Comparison of ENCODE assay signal across 8 cellular contexts in the genomic region with DNA sequence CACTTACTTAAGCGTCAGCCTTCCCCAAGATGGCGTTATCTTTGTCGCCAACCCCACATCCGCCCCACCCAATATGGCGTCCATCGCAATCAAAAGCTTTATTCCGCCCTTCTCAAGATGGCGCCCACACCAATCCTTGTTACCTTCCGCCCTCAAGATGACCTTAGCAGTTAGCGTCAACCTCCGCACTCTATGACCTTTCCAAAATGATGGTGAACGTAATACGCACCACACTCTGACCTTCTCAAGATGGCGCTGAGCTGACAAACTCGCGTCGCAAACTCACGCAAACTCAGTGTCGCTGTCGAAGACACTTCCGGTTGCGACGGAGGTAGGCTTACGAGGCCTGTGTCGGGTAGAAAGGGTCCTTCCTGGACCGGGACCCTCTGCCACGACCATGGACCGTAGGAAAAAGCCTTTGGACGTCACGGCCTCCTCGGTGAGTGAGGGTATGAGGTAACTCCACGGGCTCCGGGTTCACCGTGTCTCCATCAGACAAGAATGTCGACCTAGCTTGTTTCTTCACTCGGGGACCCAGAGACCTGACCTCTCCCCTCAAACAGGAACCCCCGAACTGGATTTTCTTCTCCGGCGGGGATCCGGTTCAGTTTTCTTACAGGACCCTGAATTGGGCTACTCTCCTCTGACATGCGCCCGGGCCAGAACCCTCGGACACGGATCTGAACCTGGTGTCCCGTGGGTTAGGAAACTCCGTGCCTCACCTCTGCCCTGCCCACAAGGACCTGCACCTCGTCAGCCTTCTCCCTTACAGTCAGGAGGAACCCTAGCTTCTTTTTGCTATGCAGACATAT. TPM values are rescaled to one million over a fixed set of nuclear protein-coding genes. Genes with fewer than 3 reads are reported as not detected.
DNase-seq lines count a peak whose midpoint lies in the region; ATAC-seq, FAIRE-seq and TF ChIP-seq lines count a peak whose summit lies in the region.

Gene CCDC174 (plus strand): TSS at position 323 of the 812 bp plus-strand sequence. CDS start 75 bp downstream, at position 398.

- H3K4me1 Mint-ChIP-seq in T-cell (peaks cover 56 to 66% (median 60%) of the 10 kb centered on the region in 3 donors), type B pancreatic cell (ENCODE audit: unreplicated experiment) (peaks cover 13% of the 10 kb centered on the region)

- DNase-seq in GM12891 (ENCODE audit: insufficient read length, low spot score) (peak; percentile 71), NCI-H1436 treated with DMSO at 0.1 percent for 48 hours (lab: John Stamatoyannopoulos, UW) (peak; percentile 83), T-cell (peak; percentile 87 to 99 (median 94)), heart left ventricle (peak; percentile 92 to 97 (median 96)), pons (ENCODE audit: low spot score) (peak; percentile 100), type B pancreatic cell (ENCODE audit: extremely low spot score, unreplicated experiment) (peak; percentile 87)

- intact Hi-C loops in heart left ventricle (cut with DNase I): loop anchor here in 6 of 10 donors (1.0 to 10.0 kb wide), 4 partner anchors 144 to 474 kb away; partner anchors contain the start of genes RBSN (in 4 of the 6), LSM3 (in 3 of the 6) and XPC (in 3 of the 6)

- 0% methylated on average over 47 of the region's 47 CpGs for WGBS in adipose tissue, 3 donors
- WGBS in heart left ventricle, 4 donors: 0 to 1% (median 1%) methylated on average over 46 to 47 of the region's 47 CpGs

- no peaks in the 10 kb centered on the region for H3K27me3 ChIP-seq in heart left ventricle

- H3K4me3 ChIP-seq in heart left ventricle: peak within 1 kb of the TSS; percentile 59 to 93 (median 81)

- peaks cover 0 to 31% (median 26%) of the 10 kb centered on the region in 9 donors for H3K36me3 ChIP-seq in heart left ventricle

- ATAC-seq in HG02840 (IDR thresholded peaks at IDR 0.05; ENCODE audit: low FRiP score, unreplicated experiment): peak; percentile 99
- ATAC-seq in T-cell (replicated peaks in 1 of 4): peak; percentile 96 to 99 (median 98)
- peak; percentile 98 to 99 (median 98) for ATAC-seq in heart left ventricle

- CTCF ChIA-PET in T-cell (lab: Charles Lee): interaction anchor here in 1 of 2 donors (0.5 to 1.5 kb wide), 7 partner anchors 16 to 1241 kb away, joined by 3 to 7 read pairs (median 3); partner anchors contain the start of genes LSM3 and XPC

- H3K27me3 Mint-ChIP-seq in T-cell (no peaks in the 10 kb centered on the region), type B pancreatic cell (peaks cover 28% of the 10 kb centered on the region)

- H3K36me3 Mint-ChIP-seq in T-cell (peaks cover 14% of the 10 kb centered on the region), type B pancreatic cell (peaks cover 8% of the 10 kb centered on the region)

- H3K4me3 Mint-ChIP-seq in T-cell (peak within 1 kb of the TSS; percentile 95 to 98 (median 97)), type B pancreatic cell (peak within 1 kb of the TSS; percentile 99)

- no peaks in the 10 kb centered on the region for H3K9me3 ChIP-seq in heart left ventricle

- H3K27ac ChIP-seq in adipose tissue (ENCODE audit: low read depth, low read length) (no peak within 1 kb of the TSS), heart left ventricle (peak within 1 kb of the TSS; percentile 58 to 96 (median 90))

- H3K9me3 Mint-ChIP-seq in T-cell (no peaks in the 10 kb centered on the region), type B pancreatic cell (no peaks in the 10 kb centered on the region)

- TF ChIP-seq POLR2A in GM12891 (IDR thresholded peaks at IDR 0.05; ENCODE audit: low read depth, low read length) (peak; percentile 99), heart left ventricle (IDR thresholded peaks at IDR 0.05) (peak in 1 of 2 donors; percentile 74)

- TF ChIP-seq CTCF in heart left ventricle (IDR thresholded peaks at IDR 0.05): peak in 1 of 12 donors; percentile 15
- no peak for TF ChIP-seq CTCF in type B pancreatic cell (conservative IDR thresholded peaks at IDR 0.05)

- H3K27ac Mint-ChIP-seq in T-cell (peak within 1 kb of the TSS; percentile 94 to 98), type B pancreatic cell (peak within 1 kb of the TSS; percentile 96)

- POLR2A ChIA-PET in T-cell (lab: Charles Lee): interaction anchor here (0.5 to 2.0 kb wide), 8 partner anchors 220 to 963 kb away, joined by 3 to 13 read pairs (median 6); partner anchors contain the start of genes CAPN7 (in 1 of the 2), CHCHD4 (in 1 of the 2), LSM3 (in 1 of the 2) and NR2C2 (in 1 of the 2)

- FAIRE-seq in GM12891 (lab: Jason Lieb, UNC): peak; percentile 99

- peaks cover 0 to 43% (median 32%) of the 10 kb centered on the region in 12 donors for H3K4me1 ChIP-seq in heart left ventricle

TF ChIP-seq in GM12891, 5 proteins besides CTCF, POLR2A, EP300 and RAD21:
- TF ChIP-seq SPI1 (IDR thresholded peaks at IDR 0.05; ENCODE audit: low read depth, low read length) (peak; percentile 30; the same call in 1 of the 2 replicates), POU2F2 (IDR thresholded peaks at IDR 0.05; ENCODE audit: low read depth, low read length) (no peak; the same call in 1 of the 2 replicates), POLR2AphosphoS5 (IDR thresholded peaks at IDR 0.05; ENCODE audit: low read depth, low read length) (peak; percentile 98), PAX5 (IDR thresholded peaks at IDR 0.05; ENCODE audit: insufficient read depth, low read length, severe bottlenecking) (no peak), TAF1 (IDR thresholded peaks at IDR 0.05; ENCODE audit: low read depth, low read length) (peak; percentile 93)

RNA-seq across cellular contexts. Expression of gene CCDC174, which starts in this region (rescaled TPM):
- 10.7 TPM for polyA plus RNA-seq in GM12891 (2012; ENCODE audit: low read depth, missing spikeins)
- total RNA-seq in T-cell (10 to 100 TPM; 36.1 to 48.9 (median 40.6) TPM), heart left ventricle (10 to 100 TPM in 7 of 9 donors, 1 to 10 TPM in 2; 8.7 to 16.1 (median 11.7) TPM), type B pancreatic cell (ENCODE audit: low replicate concordance) (20.7 and 23.2 TPM in 2 replicates)
- polyA plus RNA-seq in adipose tissue (10 to 100 TPM in 2 of 3 donors, 1 to 10 TPM in 1; 9.4 to 10.7 (median 10.3) TPM), heart left ventricle (10 to 100 TPM in 1 of 2 donors, 1 to 10 TPM in 1; 9.2 to 13.2 TPM)
